22 cellular contexts compared by ENCODE assay signal in genomic region chr4:3199661-3200422, GRCh38. TPM values are rescaled to one million over a fixed set of nuclear protein-coding genes. Genes with fewer than 3 reads are reported as not detected.
DNase-seq lines count a peak whose midpoint lies in the region; ATAC-seq and TF ChIP-seq lines count a peak whose summit lies in the region.
"Had no signal": no experiment of that assay in that cellular context is flagged by ENCODE, and none has a peak within 500 bp of the region (broad histone marks: within the 10 kb centered on the region; RNA-seq: fewer than 3 reads in every experiment).

No MANE protein-coding gene starts in this region.

- H3K79me1 ChIP-seq in trophoblast cell (ENCODE audit: low read length), result no peaks in the 10 kb centered on the region

- H3K27me3 ChIP-seq in trophoblast cell (ENCODE audit: insufficient read depth, low read length), result no peaks in the 10 kb centered on the region
- H3K27me3 ChIP-seq: colonic mucosa, ovary, stomach, uterus had no signal

- no peak overlapping the region for H3K4me2 ChIP-seq in trophoblast cell (ENCODE audit: low read length)

- H3K4me1 ChIP-seq in trophoblast cell (ENCODE audit: control insufficient read depth in 1 of 2, insufficient read depth in 2 of 2, low read length in 2 of 2), result no peaks in the 10 kb centered on the region
- H3K4me1 ChIP-seq: uterus had no signal

- H3K23ac ChIP-seq in trophoblast cell (ENCODE audit: low read length), result no peak overlapping the region

- H3K4me3 ChIP-seq in AG10803 (ENCODE audit: low read length), result no peak overlapping the region
- H3K4me3 ChIP-seq in trophoblast cell (ENCODE audit: low read depth, low read length), result peak overlapping the region; percentile 2
- H3K4me3 ChIP-seq: colonic mucosa, lower lobe of right lung, ovary, stomach, uterus had no signal

- ATAC-seq in HG03378 (IDR thresholded peaks at IDR 0.05; ENCODE audit: unreplicated experiment), result no peak
- ATAC-seq in HG03025 (IDR thresholded peaks at IDR 0.05; ENCODE audit: low FRiP score, unreplicated experiment), result no peak
- ATAC-seq: activated T-cell treated with anti-CD3 and anti-CD28 coated beads, Interleukin-2, amount 50 U/mL, for 4 hours had no signal

- no peak overlapping the region for H2BK12ac ChIP-seq in trophoblast cell (ENCODE audit: low read length)

- H3K18ac ChIP-seq in trophoblast cell (ENCODE audit: low read length), result no peak overlapping the region

- DNase-seq in AG10803 (ENCODE audit: low read depth) (peak; percentile 94), MV-4-11 (lab: John Stamatoyannopoulos, UW) (peak; percentile 56), fibroblast of gingiva (ENCODE audit: low read depth) (peak; percentile 96), trophoblast cell (no peak), NCI-H226 (no peak), SHP77 (lab: John Stamatoyannopoulos, UW) (no peak)
- DNase-seq: activated CD4-positive, alpha-beta T cell treated with anti-CD3 and anti-CD28 coated beads, Interleukin-2, amount 50 U/mL, for 48 hours; activated naive CD4-positive, alpha-beta T cell treated with anti-CD3 and anti-CD28 coated beads, Interleukin-2, amount 10 ng/mL, durations not matched to agents 7 days and 5 days; activated T-cell treated with anti-CD3 and anti-CD28 coated beads, Interleukin-2, amount 50 U/mL, for 4 hours; colonic mucosa; COR-L47; lower lobe of right lung; naive B cell; NCI-H1417; NCI-H748 treated with DMSO at 0.1 percent for 48 hours; ovary; stomach; SW 1271; uterus had no signal

- no peak overlapping the region for H2AK5ac ChIP-seq in trophoblast cell (ENCODE audit: low read length)

- no peaks in the 10 kb centered on the region for H3K79me2 ChIP-seq in trophoblast cell (ENCODE audit: control insufficient read depth, insufficient read depth, low read length, poor library complexity)

- no peak overlapping the region for H4K8ac ChIP-seq in trophoblast cell (ENCODE audit: low read depth, low read length)

- H4K12ac ChIP-seq in trophoblast cell (ENCODE audit: low read depth, low read length), result no peak overlapping the region

- H3K9me3 ChIP-seq in trophoblast cell (ENCODE audit: insufficient read depth, low read depth, low read length), result no peaks in the 10 kb centered on the region
- H3K9me3 ChIP-seq: colonic mucosa, lower lobe of right lung, ovary, stomach, uterus had no signal

- no peak overlapping the region for H4K91ac ChIP-seq in trophoblast cell (ENCODE audit: low read depth, low read length)

- TF ChIP-seq CTCF in AG10803 (conservative IDR thresholded peaks at IDR 0.05; ENCODE audit: low read length), result peak; percentile 25; the same call in 1 of the 2 replicates

- H2BK120ac ChIP-seq in trophoblast cell (ENCODE audit: insufficient read depth, low read length, poor library complexity), result no peak overlapping the region

- WGBS in trophoblast cell (ENCODE audit: extremely low coverage, insufficient coverage, insufficient read length), result no CpG with 5 or more reads among the region's 17 CpGs

- H3K27ac ChIP-seq in trophoblast cell (ENCODE audit: low read depth, low read length), result no peak overlapping the region
- H3K27ac ChIP-seq: colonic mucosa, lower lobe of right lung, ovary, uterus, VCaP had no signal

- no peak overlapping the region for H3K14ac ChIP-seq in trophoblast cell (ENCODE audit: low read length)

- no peak overlapping the region for H2AFZ ChIP-seq in trophoblast cell (ENCODE audit: insufficient read depth, low read length, poor library complexity)

- no peak overlapping the region for H2BK5ac ChIP-seq in trophoblast cell (ENCODE audit: low read depth, low read length, poor library complexity)

- H3K9ac ChIP-seq in trophoblast cell (ENCODE audit: low read length), result no peak overlapping the region

- H3K4ac ChIP-seq in trophoblast cell (ENCODE audit: low read depth, low read length), result no peak overlapping the region

- H3K36me3 ChIP-seq in trophoblast cell (ENCODE audit: control insufficient read depth in 1 of 2, insufficient read depth in 2 of 2, low read length in 2 of 2), result peaks cover 34 to 45% of the 10 kb centered on the region in 2 experiments
- H3K36me3 ChIP-seq: colonic mucosa, ovary, uterus had no signal

RNA-seq across cellular contexts. Expression of gene MSANTD1, which starts 49.1 kb away (rescaled TPM):
- polyA plus RNA-seq in trophoblast cell (2013), result 0.15 and 0.23 TPM in 2 replicates

Comparison
In these comparisons a context has a peak if more than half of its experiments do, and no peak if none do; other contexts are left out.
1. DNase-seq: peak in AG10803 (single experiment), MV-4-11 (single experiment) and fibroblast of gingiva (single experiment); none in trophoblast cell (0 of 2), NCI-H226 (single experiment) and SHP77 (0 of 2).